ENCODE assay signal across 8 cellular contexts in the genomic region with DNA sequence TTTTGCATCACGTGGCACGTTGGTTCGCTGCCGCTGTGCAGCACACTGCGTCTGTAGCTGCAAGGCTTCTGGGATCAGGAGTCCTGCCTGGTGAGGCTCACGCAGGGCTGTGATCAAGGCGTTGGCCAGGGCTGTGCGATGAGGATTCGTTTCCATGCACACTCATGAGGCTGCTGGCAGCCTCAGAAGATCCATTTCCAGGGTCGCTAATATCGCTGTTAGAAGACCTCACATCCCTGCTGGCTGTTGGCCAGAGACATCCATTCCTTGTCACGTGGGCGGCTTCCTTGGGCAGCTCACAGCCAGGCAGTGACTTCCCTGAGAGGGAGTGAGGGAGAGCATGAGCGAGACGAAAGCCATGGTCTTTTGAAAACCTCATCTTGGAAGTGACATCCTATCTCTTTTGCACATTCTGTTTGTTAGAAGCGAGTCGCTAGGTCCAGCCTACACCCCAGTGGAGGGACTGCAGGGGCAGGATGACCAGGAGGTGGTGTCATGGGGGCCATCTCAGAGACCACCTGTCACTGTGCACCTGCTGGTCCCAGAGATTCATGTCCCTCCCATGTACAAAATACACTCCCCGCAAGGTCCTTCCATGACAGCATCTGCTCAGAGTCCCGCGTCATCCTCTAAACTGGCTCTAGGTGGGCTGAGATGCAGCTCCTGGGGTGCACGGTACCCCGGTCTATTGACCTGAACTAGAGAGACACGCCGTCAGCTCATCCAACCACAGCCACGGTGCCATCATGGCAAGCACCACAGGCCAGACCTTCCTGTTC. TPM values are rescaled to one million over a fixed set of nuclear protein-coding genes. Genes with fewer than 3 reads are reported as not detected.
DNase-seq lines count a peak whose midpoint lies in the region; TF ChIP-seq lines count a peak whose summit lies in the region.

No MANE protein-coding gene starts in this region.

- TF ChIP-seq EP300 in stomach (IDR thresholded peaks at IDR 0.05): no peak

- no peaks in the 10 kb centered on the region for H3K36me3 ChIP-seq in iPS-20b (ENCODE audit: insufficient read depth, low read depth, low read length)
- H3K36me3 ChIP-seq in stomach: no peaks in the 10 kb centered on the region

- TF ChIP-seq CTCF in stomach (IDR thresholded peaks at IDR 0.05): no peak

- WGBS in stomach, 5 donors: 64 to 81% (median 68%) methylated on average over 23 to 25 of the region's 25 CpGs

- H3K4me3 ChIP-seq in iPS-20b (ENCODE audit: low read length) (no peak overlapping the region), stomach (peak overlapping the region in 2 of 4 donors; percentile 20 to 25)

- H3K9me3 ChIP-seq in iPS-20b (ENCODE audit: insufficient read depth, low read depth, low read length): no peaks in the 10 kb centered on the region
- no peaks in the 10 kb centered on the region for H3K9me3 ChIP-seq in stomach

- peak; percentile 11 for DNase-seq in NCI-H2196 (lab: John Stamatoyannopoulos, UW; ENCODE audit: unreplicated experiment)
- no peak for DNase-seq in NCI-H2196 treated with DMSO at 0.1 percent for 48 hours (lab: John Stamatoyannopoulos, UW; ENCODE audit: unreplicated experiment)
- DNase-seq in astrocyte of the hippocampus (ENCODE audit: low read depth, low spot score): peak; percentile 57
- no peak for DNase-seq in stomach
- DNase-seq in ACHN: no peak
- DNase-seq in activated CD8-positive, alpha-beta memory T cell treated with anti-CD3 and anti-CD28 coated beads for 24 hours: no peak
- DNase-seq in NOMO-1 treated with DMSO at 0.1 percent for 48 hours (lab: John Stamatoyannopoulos, UW; ENCODE audit: unreplicated experiment): no peak

- H3K4me1 ChIP-seq in iPS-20b (ENCODE audit: insufficient read depth, low read length) (peaks cover 13% of the 10 kb centered on the region), stomach (peaks cover 51 to 76% (median 55%) of the 10 kb centered on the region in 4 donors)

- intact Hi-C loops in stomach (cut with DNase I; ENCODE audit: low total_unique reads): no loop called here

- in situ Hi-C loops in ACHN (cut with HindIII; ENCODE audit: low pct_ligation_motif_present, low pct_unique_long_range_greater_than_20kb, low sequenced_read_pairs): no loop called here

- H3K27me3 ChIP-seq in iPS-20b (ENCODE audit: insufficient read depth, low read length) (no peaks in the 10 kb centered on the region), stomach (no peaks in the 10 kb centered on the region)

- H3K9ac ChIP-seq in iPS-20b (ENCODE audit: low read depth, low read length): 0 out of 2 replicates have a peak overlapping the region, but pooled peaks have one; percentile 22

- no peak overlapping the region for H3K27ac ChIP-seq in iPS-20b (ENCODE audit: low read length)
- peak overlapping the region in 4 of 5 donors; percentile 7 to 62 (median 44) for H3K27ac ChIP-seq in stomach

- no peak for TF ChIP-seq POLR2A in stomach (IDR thresholded peaks at IDR 0.05)

RNA-seq across cellular contexts. Expression of a gene that starts 12.2 kb away (rescaled TPM):
- total RNA-seq in stomach: 10 to 100 TPM in 2 of 5 donors, 1 to 10 TPM in 3; 3.5 to 51.8 (median 9.0) TPM
- 10 to 100 TPM; 18.9 to 35.2 (median 20.5) TPM for polyA plus RNA-seq in stomach

RNA-seq across cellular contexts. Expression of a gene that starts 56.1 kb away (rescaled TPM):
- total RNA-seq in stomach: 1 to 10 TPM in 4 of 5 donors, not detected in 1; 1.7 to 5.8 (median 4.1) TPM
- 1 to 10 TPM in 1 of 3 donors, under 1 TPM in 1, not detected in 1; 0.31 to 1.1 TPM for polyA plus RNA-seq in stomach

Comparison
In these comparisons a context has a peak if more than half of its experiments do, and no peak if none do; other contexts are left out.
1. DNase-seq: peak in NCI-H2196 (single experiment) and astrocyte of the hippocampus (single experiment); none in NCI-H2196 treated with DMSO at 0.1 percent for 48 hours (single experiment), stomach (single experiment), ACHN (single experiment), activated CD8-positive, alpha-beta memory T cell treated with anti-CD3 and anti-CD28 coated beads for 24 hours (single experiment) and NOMO-1 treated with DMSO at 0.1 percent for 48 hours (single experiment).